8 cellular contexts compared by ENCODE assay signal in the genomic region with DNA sequence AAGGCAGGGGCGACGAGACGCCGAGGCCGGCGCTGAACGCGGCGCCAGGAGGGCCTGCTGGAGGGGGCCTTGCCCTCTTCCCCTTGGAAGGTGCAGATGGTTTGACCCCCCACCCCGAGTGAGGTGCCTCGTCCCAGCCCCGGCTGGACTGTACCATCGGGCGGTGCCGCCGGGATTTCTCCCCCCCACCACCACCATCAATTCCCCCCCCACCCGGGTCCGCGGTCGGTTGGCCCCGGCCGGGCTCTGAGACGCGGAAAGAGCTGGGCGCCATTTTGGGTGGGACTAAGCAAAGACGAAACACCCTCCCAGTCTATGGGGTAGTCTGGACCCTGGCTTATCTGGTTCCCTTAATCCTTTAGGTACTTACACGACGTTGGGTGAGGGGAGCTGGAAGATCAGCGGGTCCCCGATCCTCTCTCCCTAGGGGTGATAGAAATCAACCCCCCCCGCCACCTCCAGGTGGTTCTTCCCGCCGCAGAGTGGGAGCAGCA. TPM values are rescaled to one million over a fixed set of nuclear protein-coding genes. Genes with fewer than 3 reads are reported as not detected.
DNase-seq lines count a peak whose midpoint lies in the region; ATAC-seq and TF ChIP-seq lines count a peak whose summit lies in the region.

Gene PRDM10 (minus strand): TSS at position 484 of the 494 bp plus-strand sequence. CDS start 41,871 bp downstream, outside the sequence.

- peaks cover 29% of the 10 kb centered on the region for H3K4me1 Mint-ChIP-seq in activated naive CD4-positive, alpha-beta T cell treated with anti-CD3 and anti-CD28 coated beads for 36 hours (ENCODE audit: low read depth)

- H3K9me3 Mint-ChIP-seq in activated naive CD4-positive, alpha-beta T cell treated with anti-CD3 and anti-CD28 coated beads for 36 hours, result no peaks in the 10 kb centered on the region

- H3K4me3 Mint-ChIP-seq in activated naive CD4-positive, alpha-beta T cell treated with anti-CD3 and anti-CD28 coated beads for 36 hours, result peak within 1 kb of the TSS; percentile 98

- TF ChIP-seq CTCF in thoracic aorta (IDR thresholded peaks at IDR 0.05), result peak; percentile 14

- intact Hi-C loops in activated naive CD4-positive, alpha-beta T cell treated with anti-CD3 and anti-CD28 coated beads for 36 hours (cut with micrococcal nuclease), result loop anchor here (1.0 to 10.0 kb wide), 11 partner anchors 42 to 1950 kb away; partner anchors contain the start of genes APLP2, SNX19 and TMEM45B

- peak within 1 kb of the TSS; percentile 95 to 99 for H3K27ac ChIP-seq in thoracic aorta

- in situ Hi-C loops in SK-MEL-5 (cut with HindIII; ENCODE audit: low pct_unique_long_range_greater_than_20kb, low sequenced_read_pairs), result no loop called here

- peak within 1 kb of the TSS; percentile 99 for H3K9ac ChIP-seq in ES-I3 (ENCODE audit: low read depth, low read length)

- H3K36me3 ChIP-seq in ES-I3 (ENCODE audit: insufficient read depth, low read length) (no peaks in the 10 kb centered on the region), thoracic aorta (no peaks in the 10 kb centered on the region)

- H3K9me3 ChIP-seq in ES-I3 (ENCODE audit: control insufficient read depth, insufficient read depth, low read length), result no peaks in the 10 kb centered on the region
- H3K9me3 ChIP-seq in thoracic aorta, result no peaks in the 10 kb centered on the region

- peak; percentile 79 for ATAC-seq in thoracic aorta (ENCODE audit: insufficient number of reproducible peaks, low FRiP score, low read depth)

- H3K4me1 ChIP-seq in ES-I3 (ENCODE audit: insufficient read depth, low read length), result no peaks in the 10 kb centered on the region
- H3K4me1 ChIP-seq in thoracic aorta (ENCODE audit: control insufficient read depth in 1 of 2, low read depth in 2 of 2), result peaks cover 14 to 25% of the 10 kb centered on the region in 2 donors

- DNase-seq in GOT3 (lab: John Stamatoyannopoulos, UW) (peak; percentile 75), LoVo (ENCODE audit: low spot score) (peak; percentile 91), SK-MEL-5 (ENCODE audit: low read depth, low spot score) (peak; percentile 81), globus pallidus (ENCODE audit: low spot score) (peak; percentile 93), nucleus accumbens (lab: John Stamatoyannopoulos, UW) (peak in 55 of 56 donors; percentile 78 to 98 (median 94)), thoracic aorta (ENCODE audit: low spot score) (peak; percentile 70)
- peak; percentile 90 for DNase-seq in activated naive CD4-positive, alpha-beta T cell treated with anti-CD3 and anti-CD28 coated beads for 36 hours

- peak within 1 kb of the TSS; percentile 77 for H3K4me3 ChIP-seq in thoracic aorta

- H3K27me3 Mint-ChIP-seq in activated naive CD4-positive, alpha-beta T cell treated with anti-CD3 and anti-CD28 coated beads for 36 hours (ENCODE audit: low read depth), result no peaks in the 10 kb centered on the region

- H3K27ac Mint-ChIP-seq in activated naive CD4-positive, alpha-beta T cell treated with anti-CD3 and anti-CD28 coated beads for 36 hours, result peak within 1 kb of the TSS; percentile 100

- H3K36me3 Mint-ChIP-seq in activated naive CD4-positive, alpha-beta T cell treated with anti-CD3 and anti-CD28 coated beads for 36 hours (ENCODE audit: low read depth), result no peaks in the 10 kb centered on the region

- no peaks in the 10 kb centered on the region for H3K27me3 ChIP-seq in thoracic aorta (replicated peaks; ENCODE audit: insufficient read depth)

- CTCF ChIA-PET in activated naive CD4-positive, alpha-beta T cell treated with anti-CD3 and anti-CD28 coated beads for 36 hours (lab: Charles Lee), result interaction anchor here (1.7 kb wide), 1 partner anchor 10 kb away, joined by 6 read pairs; no protein-coding TSS in a partner anchor

RNA-seq across cellular contexts. Expression of gene PRDM10, which starts in this region (rescaled TPM):
- total RNA-seq in SK-MEL-5 (2014; rRNA removed; shearing (Covaris generic)), result 3.6 and 4.3 TPM in 2 replicates
- polyA plus RNA-seq in SK-MEL-5 (2015; cell fraction: cytosol; rRNA removed), result 3.7 and 4.7 TPM in 2 replicates
- 7.8 and 8.5 TPM in 2 replicates for polyA plus RNA-seq in SK-MEL-5 (2015; cell fraction: nucleus; rRNA removed)
- total RNA-seq in activated naive CD4-positive, alpha-beta T cell treated with anti-CD3 and anti-CD28 coated beads for 36 hours, result 10 to 100 TPM; 19.3 to 24.3 TPM
- total RNA-seq in thoracic aorta, result 10 to 100 TPM in 1 of 2 donors, 1 to 10 TPM in 1; 8.8 to 10.4 TPM

Comparison
In these comparisons a context has a peak if more than half of its experiments do, and no peak if none do; other contexts are left out.
1. Peak in every context shown above with its lines: DNase-seq, ATAC-seq, H3K4me3 ChIP-seq and H3K27ac ChIP-seq.